1 cellular context compared by ENCODE assay signal in the genomic region with DNA sequence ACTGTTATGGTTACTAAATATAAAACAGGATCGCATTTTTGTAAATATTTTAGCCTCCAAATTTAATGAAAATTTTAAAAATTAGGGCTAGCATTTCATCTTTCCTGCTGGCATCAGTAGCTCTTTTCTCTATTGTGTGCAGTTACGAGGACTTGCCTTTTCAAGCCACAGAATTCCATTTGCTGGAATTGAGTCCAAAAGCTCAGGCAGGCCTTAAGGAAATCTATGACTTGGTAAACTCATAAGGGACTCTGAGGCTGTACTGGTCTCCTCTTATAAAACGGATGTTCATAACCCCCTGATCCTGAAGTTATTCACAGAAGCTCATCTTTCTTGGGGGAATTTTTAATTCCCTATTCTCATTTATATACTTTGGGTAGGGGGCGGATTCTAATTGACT.
TF ChIP-seq lines count a peak whose summit lies in the region.

No MANE protein-coding gene starts in this region.

TF ChIP-seq in IMR-90, 13 proteins besides CTCF, POLR2A, EP300 and RAD21:
- TF ChIP-seq FOS (IDR thresholded peaks at IDR 0.05; ENCODE audit: low read depth, low read length) (no peak), CEBPB (IDR thresholded peaks at IDR 0.05; ENCODE audit: low read depth, low read length) (no peak), BHLHE40 (IDR thresholded peaks at IDR 0.05; ENCODE audit: low read depth, low read length) (no peak), NFE2L2 (IDR thresholded peaks at IDR 0.05; ENCODE audit: low read depth, low read length) (no peak), MAZ (IDR thresholded peaks at IDR 0.05; ENCODE audit: borderline replicate concordance, low read depth, low read length) (no peak), RCOR1 (IDR thresholded peaks at IDR 0.05; ENCODE audit: insufficient replicate concordance, low read length) (no peak), RFX5 (IDR thresholded peaks at IDR 0.05; ENCODE audit: low read depth, low read length) (no peak), CHD1 (IDR thresholded peaks at IDR 0.05; ENCODE audit: low read depth, low read length) (no peak), MAFK (IDR thresholded peaks at IDR 0.05; ENCODE audit: low read depth, low read length) (no peak), MXI1 (IDR thresholded peaks at IDR 0.05; ENCODE audit: borderline replicate concordance, low read depth, low read length) (no peak), SMC3 (IDR thresholded peaks at IDR 0.05; ENCODE audit: low read depth, low read length) (no peak)
